Comparison of ENCODE assay signal across 1 cellular context in genomic region chr6:141451176-141451507, GRCh38.
TF ChIP-seq lines count a peak whose summit lies in the region.

No MANE protein-coding gene starts in this region.

TF ChIP-seq in HCT116, 20 proteins besides CTCF, POLR2A, EP300 and RAD21 (continued from another document):
- no peak for TF ChIP-seq POLR2AphosphoS5 (IDR thresholded peaks at IDR 0.05; ENCODE audit: low read depth, low read length)
- TF ChIP-seq CBX3 (IDR thresholded peaks at IDR 0.05; ENCODE audit: low read depth): no peak
- TF ChIP-seq EZH2phosphoT487 (IDR thresholded peaks at IDR 0.05; ENCODE audit: borderline replicate concordance): no peak
- no peak for TF ChIP-seq ATF3 (IDR thresholded peaks at IDR 0.05)
- TF ChIP-seq REST (IDR thresholded peaks at IDR 0.05; ENCODE audit: low read depth): no peak
- no peak for TF ChIP-seq ELF1 (IDR thresholded peaks at IDR 0.05; ENCODE audit: borderline replicate concordance, low read depth)
- TF ChIP-seq SRF (IDR thresholded peaks at IDR 0.05; ENCODE audit: low read depth): no peak
- no peak for TF ChIP-seq SP1 (IDR thresholded peaks at IDR 0.05; ENCODE audit: low read depth)
- no peak for TF ChIP-seq ZNF274 (IDR thresholded peaks at IDR 0.05; ENCODE audit: low read depth, low read length)
- no peak for TF ChIP-seq CEBPB (IDR thresholded peaks at IDR 0.05; ENCODE audit: low read depth)
